1 cellular context compared by ENCODE assay signal in genomic region chr2:105110295-105110829, GRCh38.
TF ChIP-seq lines count a peak whose summit lies in the region.

No MANE protein-coding gene starts in this region.

TF ChIP-seq in SK-N-SH, 30 proteins besides CTCF, POLR2A, EP300 and RAD21 (continued from another document):
- TF ChIP-seq EZH2phosphoT487 (IDR thresholded peaks at IDR 0.05; ENCODE audit: borderline replicate concordance, low read depth) (no peak), NFIC (IDR thresholded peaks at IDR 0.05; ENCODE audit: borderline replicate concordance) (no peak), POLR2AphosphoS5 (IDR thresholded peaks at IDR 0.05; ENCODE audit: low read depth, low read length) (no peak), GATA2 (CRISPR knock-in tag; IDR thresholded peaks at IDR 0.05) (no peak), PBX3 (IDR thresholded peaks at IDR 0.05) (no peak), IRF3 (IDR thresholded peaks at IDR 0.05; ENCODE audit: low read depth, low read length) (no peak), TCF12 (IDR thresholded peaks at IDR 0.05) (no peak), ELF1 (IDR thresholded peaks at IDR 0.05) (no peak), FOXJ3 (CRISPR knock-in tag; IDR thresholded peaks at IDR 0.05) (no peak)
